ENCODE assay signal across 13 cellular contexts in genomic region chr2:174666786-174667369, GRCh38.
DNase-seq lines count a peak whose midpoint lies in the region; ATAC-seq and TF ChIP-seq lines count a peak whose summit lies in the region.
"Had no signal": no experiment of that assay in that cellular context is flagged by ENCODE, and none has a peak within 500 bp of the region (broad histone marks: within the 10 kb centered on the region; RNA-seq: fewer than 3 reads in every experiment).

No MANE protein-coding gene starts in this region.

- no peak for DNase-seq in CD4-positive, CD25-positive, alpha-beta regulatory T cell
- peak; percentile 59 for DNase-seq in NB4 (ENCODE audit: low read depth)
- DNase-seq in fibroblast of peridontal ligament (ENCODE audit: extremely low read depth): peak; percentile 52
- no peak for DNase-seq in osteocyte (ENCODE audit: extremely low spot score, unreplicated experiment)
- DNase-seq in glomerular visceral epithelial cell (ENCODE audit: extremely low spot score): no peak
- DNase-seq in GM19240 (ENCODE audit: insufficient read length, low spot score): no peak

- no peak for TF ChIP-seq CTCF in NB4 (IDR thresholded peaks at IDR 0.05; ENCODE audit: low read depth, low read length)
- TF ChIP-seq CTCF in osteocyte (IDR thresholded peaks at IDR 0.05): no peak

- no peaks in the 10 kb centered on the region for H3K36me3 ChIP-seq in CD4-positive, CD25-positive, alpha-beta regulatory T cell (ENCODE audit: control insufficient read depth, insufficient read depth, low read length)
- H3K36me3 ChIP-seq: BLaER1 had no signal

- no peaks in the 10 kb centered on the region for H3K27me3 Mint-ChIP-seq in CD4-positive, CD25-positive, alpha-beta regulatory T cell
- H3K27me3 Mint-ChIP-seq in osteocyte (ENCODE audit: unreplicated experiment): no peaks in the 10 kb centered on the region
- H3K27me3 Mint-ChIP-seq: IgD-negative memory B cell, memory B cell had no signal

- H3K4me3 ChIP-seq in CD4-positive, CD25-positive, alpha-beta regulatory T cell (ENCODE audit: low read depth, low read length): no peak overlapping the region
- H3K4me3 ChIP-seq in NB4 (ENCODE audit: low read depth, low read length): peak overlapping the region; percentile 21
- H3K4me3 ChIP-seq: BLaER1 had no signal

- TF ChIP-seq POLR2A in NB4 (IDR thresholded peaks at IDR 0.05; ENCODE audit: extremely low read depth, insufficient read length): no peak

- peaks cover 8% of the 10 kb centered on the region for H3K36me3 Mint-ChIP-seq in CD4-positive, CD25-positive, alpha-beta regulatory T cell
- peaks cover 6% of the 10 kb centered on the region for H3K36me3 Mint-ChIP-seq in osteocyte (ENCODE audit: unreplicated experiment)
- H3K36me3 Mint-ChIP-seq: stimulated activated effector memory CD8-positive, alpha-beta T cell treated with anti-CD3 and anti-CD28 coated beads, Interleukin-12 subunit alpha, Interleukin-12 subunit beta, amount 100 ng/mL, for 72 hours had no signal

- peaks cover 0 to 21% (median 8%) of the 10 kb centered on the region in 4 donors for H3K4me1 Mint-ChIP-seq in CD4-positive, CD25-positive, alpha-beta regulatory T cell
- peaks cover 48% of the 10 kb centered on the region for H3K4me1 Mint-ChIP-seq in osteocyte (ENCODE audit: unreplicated experiment)

- no peak for ATAC-seq in CD4-positive, CD25-positive, alpha-beta regulatory T cell (ENCODE audit: low read depth in 2 of 2)
- ATAC-seq in GM18867 (IDR thresholded peaks at IDR 0.05; ENCODE audit: unreplicated experiment) (no peak), GM18868 (IDR thresholded peaks at IDR 0.05; ENCODE audit: unreplicated experiment) (no peak)
- ATAC-seq: activated CD4-positive, CD25-positive, alpha-beta regulatory T cell treated with anti-CD3 and anti-CD28 coated beads, Interleukin-2, amount 50 U/mL, for 24 hours; stimulated activated effector memory CD8-positive, alpha-beta T cell treated with anti-CD3 and anti-CD28 coated beads, Interleukin-12 subunit alpha, Interleukin-12 subunit beta, amount 100 ng/mL, for 72 hours had no signal

- no peaks in the 10 kb centered on the region for H3K27me3 ChIP-seq in CD4-positive, CD25-positive, alpha-beta regulatory T cell (ENCODE audit: control insufficient read depth, insufficient read depth, low read length)
- H3K27me3 ChIP-seq: BLaER1 had no signal

- no peak overlapping the region for H3K27ac ChIP-seq in CD4-positive, CD25-positive, alpha-beta regulatory T cell (ENCODE audit: insufficient read depth, low read length, poor library complexity, severe bottlenecking)
- H3K27ac ChIP-seq: BLaER1 had no signal

- peak overlapping the region; percentile 32 to 41 (median 33) for H3K27ac Mint-ChIP-seq in CD4-positive, CD25-positive, alpha-beta regulatory T cell
- H3K27ac Mint-ChIP-seq in osteocyte (ENCODE audit: unreplicated experiment): peak overlapping the region; percentile 60
- H3K27ac Mint-ChIP-seq: IgD-negative memory B cell; memory B cell; stimulated activated effector memory CD8-positive, alpha-beta T cell treated with anti-CD3 and anti-CD28 coated beads, Interleukin-12 subunit alpha, Interleukin-12 subunit beta, amount 100 ng/mL, for 72 hours had no signal

- H3K9me3 Mint-ChIP-seq in CD4-positive, CD25-positive, alpha-beta regulatory T cell: peaks cover 0 to 11% (median 2%) of the 10 kb centered on the region in 7 donors
- H3K9me3 Mint-ChIP-seq in osteocyte (ENCODE audit: unreplicated experiment): peaks cover 2% of the 10 kb centered on the region

- peaks cover 0 to 6% of the 10 kb centered on the region in 2 experiments for H3K9me3 ChIP-seq in CD4-positive, CD25-positive, alpha-beta regulatory T cell (ENCODE audit: control insufficient read depth in 2 of 2, low read length in 2 of 2)

- H3K4me1 ChIP-seq in CD4-positive, CD25-positive, alpha-beta regulatory T cell (ENCODE audit: control insufficient read depth, insufficient read depth, low read length, poor library complexity, severe bottlenecking): no peaks in the 10 kb centered on the region
- H3K4me1 ChIP-seq: BLaER1 had no signal

- no peak overlapping the region for H3K4me3 Mint-ChIP-seq in CD4-positive, CD25-positive, alpha-beta regulatory T cell
- H3K4me3 Mint-ChIP-seq in osteocyte (ENCODE audit: unreplicated experiment): no peak overlapping the region
- H3K4me3 Mint-ChIP-seq: memory B cell; stimulated activated effector memory CD8-positive, alpha-beta T cell treated with anti-CD3 and anti-CD28 coated beads, Interleukin-12 subunit alpha, Interleukin-12 subunit beta, amount 100 ng/mL, for 72 hours had no signal

Comparison
In these comparisons a context has a peak if more than half of its experiments do, and no peak if none do; other contexts are left out.
1. DNase-seq: peak in NB4 (single experiment) and fibroblast of peridontal ligament (single experiment); none in CD4-positive, CD25-positive, alpha-beta regulatory T cell (0 of 3), osteocyte (single experiment), glomerular visceral epithelial cell (single experiment) and GM19240 (single experiment).